ENCODE assay signal across 24 cellular contexts in genomic region chr21:24115141-24115540, GRCh38.
"Had no signal": no experiment of that assay in that cellular context is flagged by ENCODE, and none has a peak within 500 bp of the region (broad histone marks: within the 10 kb centered on the region; RNA-seq: fewer than 3 reads in every experiment).

No MANE protein-coding gene starts in this region.

- ATAC-seq: activated CD8-positive, alpha-beta memory T cell treated with anti-CD3 and anti-CD28 coated beads, Interleukin-2, amount 10 ng/mL, durations not matched to agents 7 days and 5 days; activated T-cell treated with anti-CD3 and anti-CD28 coated beads, Interleukin-2, amount 50 U/mL, for 4 hours; T-cell had no signal

- H3K27ac ChIP-seq: brain microvascular endothelial cell, cardiac muscle cell, SK-N-MC had no signal

- DNase-seq: activated B cell treated with CpG ODN at 0.5 μM for 24 hours; activated CD4-positive, alpha-beta T cell treated with anti-CD3 and anti-CD28 coated beads for 1 hour; activated CD4-positive, alpha-beta T cell treated with anti-CD3 and anti-CD28 coated beads, Interleukin-2, amount 10 ng/mL, durations not matched to agents 24 days and 14 days; activated CD4-positive, alpha-beta T cell treated with anti-CD3 and anti-CD28 coated beads, Interleukin-2, amount 50 U/mL, for 48 hours; activated CD8-positive, alpha-beta memory T cell treated with anti-CD3 and anti-CD28 coated beads, Interleukin-2, amount 10 ng/mL, durations not matched to agents 7 days and 5 days; activated effector memory CD4-positive, alpha-beta T cell treated with anti-CD3 and anti-CD28 coated beads, Interleukin-2, amount 50 U/mL, for 16 hours; activated naive CD4-positive, alpha-beta T cell treated with Interleukin-2 at 50 U/mL for 16 hours; activated T-cell treated with anti-CD3 and anti-CD28 coated beads, Interleukin-2, amount 50 U/mL, for 4 hours; amygdala; brain microvascular endothelial cell; Kasumi-1; KBM-7; NCI-H1930; NCI-H2171; NCI-H2227 treated with DMSO at 0.1 percent for 48 hours; NCI-H446 treated with DMSO at 0.1 percent for 48 hours; NCI-H524 treated with DMSO at 0.1 percent for 48 hours; NCI-H82; SIG-M5; T-cell; T-helper 2 cell; T1000 had no signal
